ENCODE assay signal across 10 cellular contexts in the genomic region with DNA sequence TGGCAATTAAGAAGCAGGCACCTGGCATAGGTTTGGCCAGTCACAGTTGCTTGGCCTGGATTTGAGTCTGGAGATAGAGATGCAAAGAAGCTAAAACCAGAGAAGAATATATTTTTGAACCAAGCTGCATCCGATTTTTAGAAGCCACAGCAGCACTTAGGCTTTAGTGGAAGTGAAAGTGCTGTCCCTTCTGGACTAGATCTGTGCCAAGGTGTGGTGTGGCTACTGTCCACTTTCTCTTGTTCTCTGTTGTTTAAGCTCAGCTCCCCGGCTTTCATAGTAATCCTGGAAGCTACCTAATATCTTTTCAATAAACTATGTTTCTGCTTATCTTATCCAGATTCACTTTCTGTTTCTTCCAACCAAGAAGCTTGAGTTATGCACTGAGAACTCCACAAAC.
A peak's percentile ranks its signal among the peaks of the same experiment; 100 is the strongest.
DNase-seq lines count a peak whose midpoint lies in the region; ATAC-seq, FAIRE-seq and TF ChIP-seq lines count a peak whose summit lies in the region.
"Had no signal": no experiment of that assay in that cellular context is flagged by ENCODE, and none has a peak within 500 bp of the region (broad histone marks: within the 10 kb centered on the region; RNA-seq: fewer than 3 reads in every experiment).

No MANE protein-coding gene starts in this region.

- POLR2A ChIA-PET in A549 (lab: Yijun Ruan, JAX): no interaction called here

- no peak for TF ChIP-seq EP300 in A549 (IDR thresholded peaks at IDR 0.05)

- H3K9me3 ChIP-seq in A549 (no peaks in the 10 kb centered on the region), fibroblast of lung (ENCODE audit: control insufficient read depth, insufficient read depth, low read depth, low read length) (no peaks in the 10 kb centered on the region)

- peak overlapping the region; percentile 37 for H3K4me2 ChIP-seq in A549
- H3K4me2 ChIP-seq in fibroblast of lung (ENCODE audit: extremely low read depth, insufficient read depth, low read length): peak overlapping the region; percentile 55

- CTCF ChIA-PET in A549 (lab: Yijun Ruan, JAX): interaction anchor here (1.5 to 6.7 kb wide), 2 partner anchors 492 to 680 kb away, joined by 3 to 44 read pairs; no protein-coding TSS in a partner anchor

- no peak overlapping the region for H3K9ac ChIP-seq in fibroblast of lung (ENCODE audit: insufficient read depth, low read length)

- H3K36me3 ChIP-seq in fibroblast of lung (ENCODE audit: control insufficient read depth, insufficient read depth, low read length): no peaks in the 10 kb centered on the region

- no peaks in the 10 kb centered on the region for H4K20me1 ChIP-seq in fibroblast of lung (ENCODE audit: control insufficient read depth, extremely low read depth, insufficient read depth, low read length)

- H3K27ac ChIP-seq in A549 (0 out of 6 replicates have a peak overlapping the region, but pooled peaks of 1 of the 2 experiments have one; percentile 20), fibroblast of lung (ENCODE audit: insufficient read depth, low read length) (no peak overlapping the region)

- no peak for FAIRE-seq in A549 (lab: Jason Lieb, UNC)

- peak overlapping the region; percentile 14 for H2AFZ ChIP-seq in fibroblast of lung (ENCODE audit: low read length)

- no peak for TF ChIP-seq RAD21 in A549 (conservative IDR thresholded peaks at IDR 0.05 in 1 of 2, IDR thresholded peaks at IDR 0.05 in 1 of 2)

- H3K4me3 ChIP-seq in A549 (no peak overlapping the region), fibroblast of lung (replicated peaks in 1 of 4; ENCODE audit: control extremely low read depth in 1 of 4, insufficient read depth in 1 of 4, low read depth in 3 of 4, low read length in 4 of 4) (peak overlapping the region; percentile 2 to 51 (median 28))

- H3K4me1 ChIP-seq in A549 (peaks cover 11% of the 10 kb centered on the region), fibroblast of lung (ENCODE audit: control insufficient read depth, extremely low read depth, insufficient read depth, low read length) (no peaks in the 10 kb centered on the region)

- TF ChIP-seq CTCF in A549 (IDR thresholded peaks at IDR 0.05) (no peak), fibroblast of lung (conservative IDR thresholded peaks at IDR 0.05 in 1 of 2, IDR thresholded peaks at IDR 0.05 in 1 of 2; ENCODE audit: low read depth in 1 of 2, low read length in 2 of 2) (no peak)

- no peaks in the 10 kb centered on the region for H3K79me2 ChIP-seq in fibroblast of lung (ENCODE audit: control insufficient read depth, insufficient read depth, low read length)

- H3K27me3 ChIP-seq in fibroblast of lung (ENCODE audit: control insufficient read depth, insufficient read depth, low read length): no peaks in the 10 kb centered on the region

- ATAC-seq in A549 (no peak), GM21360 (IDR thresholded peaks at IDR 0.05; ENCODE audit: unreplicated experiment) (peak; percentile 22)

- no peak for TF ChIP-seq POLR2A in A549 (IDR thresholded peaks at IDR 0.05; ENCODE audit: low read length)

- DNase-seq in A549 (ENCODE audit: low read depth in 1 of 2, low spot score in 1 of 2) (no peak), NOMO-1 (lab: John Stamatoyannopoulos, UW; ENCODE audit: unreplicated experiment in 2 of 2) (peak; percentile 10 to 37), fibroblast of lung (ENCODE audit: low read depth in 2 of 2) (no peak), DMS114 treated with DMSO at 0.1 percent for 48 hours (lab: John Stamatoyannopoulos, UW; ENCODE audit: unreplicated experiment) (no peak), HPDE6-E6E7 (ENCODE audit: extremely low spot score) (no peak), NCI-H2227 (lab: John Stamatoyannopoulos, UW; ENCODE audit: unreplicated experiment) (no peak)
- no peak for DNase-seq in stimulated activated CD8-positive, alpha-beta memory T cell treated with anti-CD3 and anti-CD28 coated beads, Interleukin-4, amount 100 ng/mL, for 48 hours
- DNase-seq: activated naive CD4-positive, alpha-beta T cell; NCI-H748 treated with DMSO at 0.1 percent for 48 hours had no signal

- WGBS in A549 (ENCODE audit: missing lambda C conversion rate): 9% methylated on average over 2 of the region's 2 CpGs

TF ChIP-seq in A549, 52 proteins besides CTCF, POLR2A, EP300 and RAD21:
- TF ChIP-seq CBX2 (IDR thresholded peaks at IDR 0.05; ENCODE audit: borderline replicate concordance, low read depth): no peak
- TF ChIP-seq BHLHE40 (IDR thresholded peaks at IDR 0.05; ENCODE audit: low read depth, low read length): no peak
- TF ChIP-seq USF2 (IDR thresholded peaks at IDR 0.05): no peak
- TF ChIP-seq KDM5A (IDR thresholded peaks at IDR 0.05): no peak
- TF ChIP-seq RARB (CRISPR knock-in tag; IDR thresholded peaks at IDR 0.05): no peak
- no peak for TF ChIP-seq FOSL2 (IDR thresholded peaks at IDR 0.05)
- TF ChIP-seq FOSL2 (CRISPR knock-in tag; IDR thresholded peaks at IDR 0.05): no peak

Comparison
In these comparisons a context has a peak if more than half of its experiments do, and no peak if none do; other contexts are left out.
1. DNase-seq: peak in NOMO-1 (2 of 2); none in A549 (0 of 2), fibroblast of lung (0 of 2), DMS114 treated with DMSO at 0.1 percent for 48 hours (single experiment), HPDE6-E6E7 (single experiment), NCI-H2227 (single experiment) and stimulated activated CD8-positive, alpha-beta memory T cell treated with anti-CD3 and anti-CD28 coated beads, Interleukin-4, amount 100 ng/mL, for 48 hours (single experiment).